Comparison of ENCODE assay signal across 1 cellular context in the genomic region with DNA sequence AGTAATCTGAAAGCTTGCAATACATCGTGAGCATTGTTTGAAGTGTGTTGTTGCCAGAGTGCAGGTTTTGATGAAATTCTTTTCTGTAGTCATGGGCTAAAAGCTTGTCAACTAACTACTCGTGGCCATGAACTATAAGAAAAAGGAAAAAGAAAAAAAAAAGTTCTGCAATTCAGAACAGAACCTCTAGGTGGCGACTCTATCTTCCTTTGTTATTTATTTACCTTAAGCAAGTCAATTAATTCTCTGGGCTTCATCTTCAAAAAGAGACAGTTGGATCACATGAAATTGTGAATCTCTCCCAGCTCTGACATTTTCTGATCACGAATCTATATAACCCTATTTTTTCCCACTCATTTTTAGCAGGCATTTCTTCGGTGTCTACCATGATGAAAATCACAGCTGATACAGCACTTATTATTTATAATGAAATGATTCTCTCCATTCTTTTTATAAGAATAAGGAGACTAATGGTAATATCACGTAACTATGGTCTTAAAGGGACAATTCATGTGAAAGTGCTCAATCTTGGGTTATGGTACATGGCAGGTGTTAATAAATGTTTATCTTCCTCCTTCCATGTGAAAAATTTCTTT.
TF ChIP-seq lines count a peak whose summit lies in the region.

No MANE protein-coding gene starts in this region.

TF ChIP-seq in HepG2, 621 proteins besides CTCF, POLR2A, EP300 and RAD21:
- TF ChIP-seq, protein P1, sequence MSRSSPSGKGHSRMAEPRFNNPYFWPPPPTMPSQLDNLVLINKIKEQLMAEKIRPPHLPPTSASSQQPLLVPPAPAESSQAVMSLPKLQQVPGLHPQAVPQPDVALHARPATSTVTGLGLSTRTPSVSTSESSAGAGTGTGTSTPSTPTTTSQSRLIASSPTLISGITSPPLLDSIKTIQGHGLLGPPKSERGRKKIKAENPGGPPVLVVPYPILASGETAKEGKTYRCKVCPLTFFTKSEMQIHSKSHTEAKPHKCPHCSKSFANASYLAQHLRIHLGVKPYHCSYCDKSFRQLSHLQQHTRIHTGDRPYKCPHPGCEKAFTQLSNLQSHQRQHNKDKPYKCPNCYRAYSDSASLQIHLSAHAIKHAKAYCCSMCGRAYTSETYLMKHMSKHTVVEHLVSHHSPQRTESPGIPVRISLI (CRISPR knock-in tag; IDR thresholded peaks at IDR 0.05; ENCODE audit: borderline replicate concordance), result peak; percentile 20; the same call in 1 of the 2 replicates
- TF ChIP-seq, protein P2, sequence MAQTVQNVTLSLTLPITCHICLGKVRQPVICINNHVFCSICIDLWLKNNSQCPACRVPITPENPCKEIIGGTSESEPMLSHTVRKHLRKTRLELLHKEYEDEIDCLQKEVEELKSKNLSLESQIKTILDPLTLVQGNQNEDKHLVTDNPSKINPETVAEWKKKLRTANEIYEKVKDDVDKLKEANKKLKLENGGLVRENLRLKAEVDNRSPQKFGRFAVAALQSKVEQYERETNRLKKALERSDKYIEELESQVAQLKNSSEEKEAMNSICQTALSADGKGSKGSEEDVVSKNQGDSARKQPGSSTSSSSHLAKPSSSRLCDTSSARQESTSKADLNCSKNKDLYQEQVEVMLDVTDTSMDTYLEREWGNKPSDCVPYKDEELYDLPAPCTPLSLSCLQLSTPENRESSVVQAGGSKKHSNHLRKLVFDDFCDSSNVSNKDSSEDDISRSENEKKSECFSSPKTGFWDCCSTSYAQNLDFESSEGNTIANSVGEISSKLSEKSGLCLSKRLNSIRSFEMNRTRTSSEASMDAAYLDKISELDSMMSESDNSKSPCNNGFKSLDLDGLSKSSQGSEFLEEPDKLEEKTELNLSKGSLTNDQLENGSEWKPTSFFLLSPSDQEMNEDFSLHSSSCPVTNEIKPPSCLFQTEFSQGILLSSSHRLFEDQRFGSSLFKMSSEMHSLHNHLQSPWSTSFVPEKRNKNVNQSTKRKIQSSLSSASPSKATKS (CRISPR knock-in tag; IDR thresholded peaks at IDR 0.05), result no peak
- peak; percentile 35 for TF ChIP-seq STAG1 (CRISPR knock-in tag; IDR thresholded peaks at IDR 0.05)
